8 cellular contexts compared by ENCODE assay signal in the genomic region with DNA sequence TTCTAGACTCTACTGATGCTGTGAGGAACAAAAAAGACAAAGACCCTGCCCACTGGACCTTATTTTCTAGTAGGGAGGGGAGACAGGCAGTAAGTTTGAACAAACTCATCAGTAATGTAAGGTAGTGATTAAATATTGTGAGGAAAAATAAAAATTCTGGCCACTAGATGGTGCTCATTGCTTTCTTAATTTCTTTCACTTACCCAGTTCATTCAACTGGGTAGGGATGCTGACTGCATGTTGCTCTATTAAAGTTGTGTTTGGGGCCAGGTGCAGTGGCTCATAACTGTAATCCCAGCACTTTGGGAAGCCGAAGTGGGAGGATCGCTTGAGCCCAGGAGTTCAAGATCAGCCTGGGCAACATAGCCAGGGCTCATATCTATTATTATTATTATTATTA. TPM values are rescaled to one million over a fixed set of nuclear protein-coding genes. Genes with fewer than 3 reads are reported as not detected.
DNase-seq lines count a peak whose midpoint lies in the region; ATAC-seq, FAIRE-seq and TF ChIP-seq lines count a peak whose summit lies in the region.

No MANE protein-coding gene starts in this region.

- H3K36me3 Mint-ChIP-seq in naive thymus-derived CD8-positive, alpha-beta T cell, result peaks cover 0 to 12% (median 0%) of the 10 kb centered on the region in 3 donors

- peak; percentile 70 for ATAC-seq in HG02588 (IDR thresholded peaks at IDR 0.05; ENCODE audit: unreplicated experiment)
- peak; percentile 86 to 92 for ATAC-seq in naive thymus-derived CD8-positive, alpha-beta T cell

- H3K4me1 ChIP-seq in SJCRH30, result no peaks in the 10 kb centered on the region

- no peaks in the 10 kb centered on the region for H3K9me3 ChIP-seq in SJCRH30 (replicated peaks)

- TF ChIP-seq POLR2A in GM12891 (IDR thresholded peaks at IDR 0.05; ENCODE audit: low read depth, low read length), result no peak

- H3K4me3 ChIP-seq in AG09309 (ENCODE audit: control insufficient read depth, low read depth, low read length) (no peak overlapping the region), SJCRH30 (no peak overlapping the region), epithelial cell of proximal tubule (ENCODE audit: low read depth, low read length) (no peak overlapping the region)

- H3K36me3 ChIP-seq in SJCRH30, result no peaks in the 10 kb centered on the region

- peak overlapping the region in 1 of 10 donors; percentile 72 for H3K27ac Mint-ChIP-seq in naive thymus-derived CD8-positive, alpha-beta T cell

- POLR2A ChIA-PET in naive thymus-derived CD8-positive, alpha-beta T cell (lab: Charles Lee), result interaction anchor here (0.6 to 1.0 kb wide), 4 partner anchors 25 to 699 kb away, joined by 3 to 6 read pairs (median 4); no protein-coding TSS in a partner anchor

- H3K27ac ChIP-seq in SJCRH30, result no peak overlapping the region

- TF ChIP-seq CTCF in AG09309 (IDR thresholded peaks at IDR 0.05; ENCODE audit: control insufficient read depth, insufficient read depth, low read depth, low read length, missing control alignments) (peak; percentile 31), epithelial cell of proximal tubule (conservative IDR thresholded peaks at IDR 0.05; ENCODE audit: low read depth, low read length) (peak; percentile 50)

- H3K4me1 Mint-ChIP-seq in naive thymus-derived CD8-positive, alpha-beta T cell, result peaks cover 10 to 35% (median 29%) of the 10 kb centered on the region in 4 donors

- H3K9me3 Mint-ChIP-seq in naive thymus-derived CD8-positive, alpha-beta T cell, result peaks cover 0 to 25% (median 7%) of the 10 kb centered on the region in 9 donors

- DNase-seq in AG09309 (ENCODE audit: low read depth) (no peak), GM12891 (ENCODE audit: insufficient read length, low spot score) (no peak), NCI-H1092 treated with DMSO at 0.1 percent for 48 hours (lab: John Stamatoyannopoulos, UW) (peak; percentile 74), SJCRH30 (peak; percentile 42 to 86), epithelial cell of proximal tubule (ENCODE audit: low read depth) (peak; percentile 41), HPDE6-E6E7 (ENCODE audit: extremely low spot score) (no peak)
- peak in 5 of 10 donors; percentile 24 to 77 (median 76) for DNase-seq in naive thymus-derived CD8-positive, alpha-beta T cell

- H3K27me3 ChIP-seq in SJCRH30, result no peaks in the 10 kb centered on the region

- FAIRE-seq in GM12891 (lab: Jason Lieb, UNC), result peak; percentile 95

- no peaks in the 10 kb centered on the region for H3K27me3 Mint-ChIP-seq in naive thymus-derived CD8-positive, alpha-beta T cell

- H3K4me3 Mint-ChIP-seq in naive thymus-derived CD8-positive, alpha-beta T cell, result peak overlapping the region in 1 of 10 donors; percentile 38

TF ChIP-seq in GM12891, 5 proteins besides CTCF, POLR2A, EP300 and RAD21:
- TF ChIP-seq TAF1 (IDR thresholded peaks at IDR 0.05; ENCODE audit: low read depth, low read length) (no peak), SPI1 (IDR thresholded peaks at IDR 0.05; ENCODE audit: low read depth, low read length) (no peak), POLR2AphosphoS5 (IDR thresholded peaks at IDR 0.05; ENCODE audit: low read depth, low read length) (no peak), PAX5 (IDR thresholded peaks at IDR 0.05; ENCODE audit: insufficient read depth, low read length, severe bottlenecking) (no peak), POU2F2 (IDR thresholded peaks at IDR 0.05; ENCODE audit: low read depth, low read length) (no peak)

RNA-seq across cellular contexts. Expression of a gene that starts 6.3 kb away (rescaled TPM):
- 21.2 TPM for polyA plus RNA-seq in GM12891 (2012; ENCODE audit: low read depth, missing spikeins)
- 32.6 and 41.9 TPM in 2 replicates for total RNA-seq in SJCRH30 (2014; rRNA removed; shearing (Covaris generic))
- 38.6 and 49.8 TPM in 2 replicates for total RNA-seq in epithelial cell of proximal tubule
- 10 to 100 TPM; 26.6 to 28.2 TPM for total RNA-seq in naive thymus-derived CD8-positive, alpha-beta T cell
- 10 to 100 TPM; 20.6 to 25.2 (median 22.8) TPM for polyA plus RNA-seq in naive thymus-derived CD8-positive, alpha-beta T cell

RNA-seq across cellular contexts. Expression of a gene that starts 6.3 kb away (rescaled TPM):
- 9.6 TPM for polyA plus RNA-seq in GM12891 (2012; ENCODE audit: low read depth, missing spikeins)
- total RNA-seq in SJCRH30 (2014; rRNA removed; shearing (Covaris generic)), result 27.9 and 29.8 TPM in 2 replicates
- 4.1 and 8.2 TPM in 2 replicates for total RNA-seq in epithelial cell of proximal tubule
- 10 to 100 TPM; 20.3 to 21.6 TPM for total RNA-seq in naive thymus-derived CD8-positive, alpha-beta T cell
- 10 to 100 TPM in 2 of 3 donors, 1 to 10 TPM in 1; 9.5 to 10.8 (median 10.2) TPM for polyA plus RNA-seq in naive thymus-derived CD8-positive, alpha-beta T cell

RNA-seq across cellular contexts. Expression of a gene that starts 23.9 kb away (rescaled TPM):
- 2.9 TPM for polyA plus RNA-seq in GM12891 (2012; ENCODE audit: low read depth, missing spikeins)
- total RNA-seq in SJCRH30 (2014; rRNA removed; shearing (Covaris generic)), result 0.12 and 0.53 TPM in 2 replicates
- total RNA-seq in epithelial cell of proximal tubule, result 33.6 and 35.2 TPM in 2 replicates
- total RNA-seq in naive thymus-derived CD8-positive, alpha-beta T cell, result 10 to 100 TPM; 31.6 to 39.4 TPM
- 10 to 100 TPM in 1 of 3 donors, 1 to 10 TPM in 2; 7.7 to 10.4 (median 9.4) TPM for polyA plus RNA-seq in naive thymus-derived CD8-positive, alpha-beta T cell

Comparison
In these comparisons a context has a peak if more than half of its experiments do, and no peak if none do; other contexts are left out.
1. DNase-seq: peak in NCI-H1092 treated with DMSO at 0.1 percent for 48 hours (single experiment), SJCRH30 (2 of 2) and epithelial cell of proximal tubule (single experiment); none in AG09309 (single experiment), GM12891 (single experiment) and HPDE6-E6E7 (single experiment).
2. RNA of a gene that starts 23.9 kb away (total RNA-seq): 31.6 to 39.4 TPM in naive thymus-derived CD8-positive, alpha-beta T cell and 33.6 to 35.2 TPM in epithelial cell of proximal tubule; 0.12 to 0.53 TPM in SJCRH30; every median in the first group is over 10 times any median in the second.